In the genomic region with DNA sequence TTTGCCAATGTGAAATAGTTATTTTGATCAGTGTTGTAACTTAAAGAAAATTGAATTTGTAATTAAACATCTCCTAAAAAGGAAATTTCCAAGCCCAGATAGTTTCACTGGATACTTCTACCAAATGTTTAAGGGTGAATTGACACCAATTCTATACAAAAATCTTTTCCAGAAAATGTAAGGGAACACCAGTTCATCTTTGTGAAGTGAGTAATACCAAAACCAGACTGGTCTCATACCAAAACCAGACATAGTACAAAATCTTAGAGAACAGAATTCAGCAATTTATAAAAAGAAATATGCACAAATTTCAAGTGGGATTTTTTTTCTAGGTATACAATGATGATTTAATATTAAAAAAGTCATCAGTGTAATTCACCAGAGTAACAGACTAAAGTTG, we compare ENCODE assay signal across 21 cellular contexts.
DNase-seq lines count a peak whose midpoint lies in the region; ATAC-seq and TF ChIP-seq lines count a peak whose summit lies in the region.
"Had no signal": no experiment of that assay in that cellular context is flagged by ENCODE, and none has a peak within 500 bp of the region (broad histone marks: within the 10 kb centered on the region; RNA-seq: fewer than 3 reads in every experiment).

No MANE protein-coding gene starts in this region.

- no peak overlapping the region for H2BK15ac ChIP-seq in IMR-90 (ENCODE audit: low read depth, low read length)

- TF ChIP-seq CTCF in IMR-90 (conservative IDR thresholded peaks at IDR 0.05; ENCODE audit: low read depth, low read length): no peak
- no peak for TF ChIP-seq CTCF in chondrocyte (IDR thresholded peaks at IDR 0.05)
- TF ChIP-seq CTCF in body of pancreas (IDR thresholded peaks at IDR 0.05): no peak

- H2BK5ac ChIP-seq in IMR-90 (ENCODE audit: low read depth, low read length, poor library complexity, severe bottlenecking): no peak overlapping the region

- H3K9ac ChIP-seq in IMR-90 (ENCODE audit: low read depth, low read length): no peak overlapping the region

- H3K23ac ChIP-seq in IMR-90 (ENCODE audit: low read depth, low read length): no peak overlapping the region

- H3K27ac Mint-ChIP-seq in chondrocyte (ENCODE audit: unreplicated experiment): peak overlapping the region; percentile 64
- H3K27ac Mint-ChIP-seq: CD4-positive, CD25-positive, alpha-beta regulatory T cell; CD8-positive, alpha-beta memory T cell; HFFc6 had no signal

- H3K4me1 Mint-ChIP-seq in chondrocyte (ENCODE audit: low read depth): peaks cover 41% of the 10 kb centered on the region
- H3K4me1 Mint-ChIP-seq: CD8-positive, alpha-beta memory T cell had no signal

- H3K14ac ChIP-seq in IMR-90 (replicated peaks; ENCODE audit: low read depth, low read length): no peak overlapping the region

- dilution Hi-C loops in IMR-90 (cut with HindIII; ENCODE audit: low sequenced_read_pairs, unreplicated experiment): no loop called here

- H3K4me3 Mint-ChIP-seq in chondrocyte (ENCODE audit: unreplicated experiment): no peak overlapping the region
- H3K4me3 Mint-ChIP-seq: CD4-positive, CD25-positive, alpha-beta regulatory T cell; CD8-positive, alpha-beta memory T cell; HFFc6 had no signal

- no peaks in the 10 kb centered on the region; the same call in 1 of the 2 replicates for H3K9me1 ChIP-seq in IMR-90 (ENCODE audit: insufficient read depth, low read length)

- H3K4me2 ChIP-seq in IMR-90 (ENCODE audit: low read depth, low read length): no peak overlapping the region

- H3K9me3 ChIP-seq in IMR-90 (ENCODE audit: control insufficient read depth, insufficient read depth, low read length) (peaks cover 10% of the 10 kb centered on the region), body of pancreas (peaks cover 0 to 6% (median 0%) of the 10 kb centered on the region in 3 donors)
- H3K9me3 ChIP-seq: BE2C had no signal

- DNase-seq in AG08396 (ENCODE audit: low spot score): peak; percentile 23
- DNase-seq in IMR-90: peak; percentile 32
- no peak for DNase-seq in chondrocyte (ENCODE audit: low spot score)
- DNase-seq in body of pancreas: no peak
- no peak for DNase-seq in HUDEP-2 (lab: John Stamatoyannopoulos, UW; ENCODE audit: unreplicated experiment in 76 of 76)
- DNase-seq in pons (ENCODE audit: low spot score): no peak
- DNase-seq: 8988T; BE2C; C1 segment of cervical spinal cord; CD4-positive, CD25-positive, alpha-beta regulatory T cell; CD8-positive, alpha-beta memory T cell; COR-L47; DMS 273 treated with DMSO at 0.1 percent for 48 hours; DMS53; DND-41; GOT3; H7; HFFc6 had no signal

- no peaks in the 10 kb centered on the region for H3K27me3 Mint-ChIP-seq in chondrocyte (ENCODE audit: low read depth)

- no peaks in the 10 kb centered on the region for H3K79me1 ChIP-seq in IMR-90 (ENCODE audit: low read depth in 1 of 2, low read length in 2 of 2)

- no peak overlapping the region for H3K4ac ChIP-seq in IMR-90 (ENCODE audit: low read depth, low read length)

- no peak overlapping the region for H3K56ac ChIP-seq in IMR-90 (ENCODE audit: extremely low read depth, insufficient read depth, low read length)

- no peak for TF ChIP-seq RAD21 in IMR-90 (IDR thresholded peaks at IDR 0.05; ENCODE audit: low read length)

- peaks cover 22% of the 10 kb centered on the region for H3K9me3 Mint-ChIP-seq in chondrocyte (ENCODE audit: low read depth)

- BruUV-seq in IMR-90 (replicated peaks; lab: Mats Ljungman, UMichigan): no TSS peak

- no peaks in the 10 kb centered on the region for H4K20me1 ChIP-seq in IMR-90 (ENCODE audit: insufficient read depth, low read length)

- no peak overlapping the region for H4K91ac ChIP-seq in IMR-90 (ENCODE audit: insufficient read depth, low read depth, low read length)

- in situ Hi-C loops in IMR-90 (cut with MboI; ENCODE audit: low sequenced_read_pairs): no loop called here

- H3K4me1 ChIP-seq in IMR-90 (ENCODE audit: control insufficient read depth, insufficient read depth, low read length): peaks cover 9% of the 10 kb centered on the region
- no peaks in the 10 kb centered on the region for H3K4me1 ChIP-seq in body of pancreas
- H3K4me1 ChIP-seq: BE2C had no signal

- H3K36me3 ChIP-seq in IMR-90 (ENCODE audit: control insufficient read depth, insufficient read depth, low read length): no peaks in the 10 kb centered on the region
- no peaks in the 10 kb centered on the region for H3K36me3 ChIP-seq in body of pancreas (replicated peaks in 1 of 2; ENCODE audit: insufficient read depth in 1 of 2, low read depth in 2 of 2)
- H3K36me3 ChIP-seq: BE2C had no signal

- no peak overlapping the region for H3K18ac ChIP-seq in IMR-90 (ENCODE audit: low read depth, low read length)

- H3K4me3 ChIP-seq in IMR-90 (ENCODE audit: insufficient read depth, low read depth, low read length): no peak overlapping the region
- no peak overlapping the region for H3K4me3 ChIP-seq in body of pancreas

- TF ChIP-seq POLR2A in IMR-90 (IDR thresholded peaks at IDR 0.05; ENCODE audit: low read depth, low read length) (no peak), body of pancreas (IDR thresholded peaks at IDR 0.05) (no peak)

- no peak overlapping the region for H2AFZ ChIP-seq in IMR-90 (replicated peaks; ENCODE audit: low read length, poor library complexity)

- H2AK5ac ChIP-seq in IMR-90 (ENCODE audit: low read depth, low read length): no peak overlapping the region

- no peak overlapping the region for H4K8ac ChIP-seq in IMR-90 (ENCODE audit: low read depth in 2 of 2, low read length in 2 of 2)

- no peak overlapping the region for H2BK120ac ChIP-seq in IMR-90 (ENCODE audit: low read depth, low read length)

- no peak overlapping the region for H2BK20ac ChIP-seq in IMR-90 (ENCODE audit: low read depth, low read length)

- POLR2A ChIA-PET in IMR-90 (lab: Charles Lee; ENCODE audit: unreplicated experiment): no interaction called here

- ATAC-seq in IMR-90 (ENCODE audit: low read depth): peak; percentile 42; the same call in 1 of the 2 replicates
- no peak for ATAC-seq in body of pancreas
- ATAC-seq in GM19397 (IDR thresholded peaks at IDR 0.05; ENCODE audit: unreplicated experiment): no peak
- ATAC-seq: HCT116, HepG2 had no signal

- no peaks in the 10 kb centered on the region; the same call in 1 of the 2 replicates for H3K27me3 ChIP-seq in IMR-90 (ENCODE audit: control insufficient read depth, insufficient read depth, low read length)
- H3K27me3 ChIP-seq in body of pancreas: no peaks in the 10 kb centered on the region
- H3K27me3 ChIP-seq: BE2C had no signal

- CTCF ChIA-PET in IMR-90 (lab: Yijun Ruan, JAX): interaction anchor here (1.1 kb wide), 1 partner anchor 11 kb away, joined by 4 read pairs; no protein-coding TSS in a partner anchor

- peaks cover 5% of the 10 kb centered on the region for H3K36me3 Mint-ChIP-seq in chondrocyte (ENCODE audit: low read depth)
- H3K36me3 Mint-ChIP-seq: CD4-positive, CD25-positive, alpha-beta regulatory T cell had no signal

- no peak overlapping the region for H4K5ac ChIP-seq in IMR-90 (ENCODE audit: low read depth, low read length)

- H3K27ac ChIP-seq in IMR-90 (ENCODE audit: insufficient read depth, low read length) (no peak overlapping the region), body of pancreas (no peak overlapping the region)

- intact Hi-C loops in IMR-90 (cut with micrococcal nuclease) (no loop called here), body of pancreas (cut with DNase I) (no loop called here)

- no peak overlapping the region for H2AK9ac ChIP-seq in IMR-90 (replicated peaks; ENCODE audit: low read depth, low read length, poor library complexity)

TF ChIP-seq in IMR-90, 13 proteins besides CTCF, POLR2A, EP300 and RAD21:
- TF ChIP-seq CEBPB (IDR thresholded peaks at IDR 0.05; ENCODE audit: low read depth, low read length) (no peak), NFE2L2 (IDR thresholded peaks at IDR 0.05; ENCODE audit: low read depth, low read length) (no peak), MAZ (IDR thresholded peaks at IDR 0.05; ENCODE audit: borderline replicate concordance, low read depth, low read length) (no peak), MAFK (IDR thresholded peaks at IDR 0.05; ENCODE audit: low read depth, low read length) (no peak), RCOR1 (IDR thresholded peaks at IDR 0.05; ENCODE audit: insufficient replicate concordance, low read length) (no peak), MXI1 (IDR thresholded peaks at IDR 0.05; ENCODE audit: borderline replicate concordance, low read depth, low read length) (no peak), SMC3 (IDR thresholded peaks at IDR 0.05; ENCODE audit: low read depth, low read length) (no peak), FOS (IDR thresholded peaks at IDR 0.05; ENCODE audit: low read depth, low read length) (no peak), BHLHE40 (IDR thresholded peaks at IDR 0.05; ENCODE audit: low read depth, low read length) (no peak), RFX5 (IDR thresholded peaks at IDR 0.05; ENCODE audit: low read depth, low read length) (no peak), CHD1 (IDR thresholded peaks at IDR 0.05; ENCODE audit: low read depth, low read length) (no peak)
- TF ChIP-seq, protein P1, sequence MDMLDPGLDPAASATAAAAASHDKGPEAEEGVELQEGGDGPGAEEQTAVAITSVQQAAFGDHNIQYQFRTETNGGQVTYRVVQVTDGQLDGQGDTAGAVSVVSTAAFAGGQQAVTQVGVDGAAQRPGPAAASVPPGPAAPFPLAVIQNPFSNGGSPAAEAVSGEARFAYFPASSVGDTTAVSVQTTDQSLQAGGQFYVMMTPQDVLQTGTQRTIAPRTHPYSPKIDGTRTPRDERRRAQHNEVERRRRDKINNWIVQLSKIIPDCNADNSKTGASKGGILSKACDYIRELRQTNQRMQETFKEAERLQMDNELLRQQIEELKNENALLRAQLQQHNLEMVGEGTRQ (IDR thresholded peaks at IDR 0.05; ENCODE audit: low read depth, low read length): no peak
- TF ChIP-seq, protein P2, sequence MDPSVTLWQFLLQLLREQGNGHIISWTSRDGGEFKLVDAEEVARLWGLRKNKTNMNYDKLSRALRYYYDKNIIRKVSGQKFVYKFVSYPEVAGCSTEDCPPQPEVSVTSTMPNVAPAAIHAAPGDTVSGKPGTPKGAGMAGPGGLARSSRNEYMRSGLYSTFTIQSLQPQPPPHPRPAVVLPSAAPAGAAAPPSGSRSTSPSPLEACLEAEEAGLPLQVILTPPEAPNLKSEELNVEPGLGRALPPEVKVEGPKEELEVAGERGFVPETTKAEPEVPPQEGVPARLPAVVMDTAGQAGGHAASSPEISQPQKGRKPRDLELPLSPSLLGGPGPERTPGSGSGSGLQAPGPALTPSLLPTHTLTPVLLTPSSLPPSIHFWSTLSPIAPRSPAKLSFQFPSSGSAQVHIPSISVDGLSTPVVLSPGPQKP (IDR thresholded peaks at IDR 0.05; ENCODE audit: borderline replicate concordance, low read depth, low read length): no peak

Comparison
In these comparisons a context has a peak if more than half of its experiments do, and no peak if none do; other contexts are left out.
1. DNase-seq: peak in AG08396 (single experiment) and IMR-90 (single experiment); none in chondrocyte (single experiment), body of pancreas (0 of 4), HUDEP-2 (0 of 76) and pons (single experiment).